Comparison of ENCODE assay signal across 32 cellular contexts in genomic region chr3:45194791-45195190, GRCh38. TPM values are rescaled to one million over a fixed set of nuclear protein-coding genes. Genes with fewer than 3 reads are reported as not detected.
"Had no signal": no experiment of that assay in that cellular context is flagged by ENCODE, and none has a peak within 500 bp of the region (broad histone marks: within the 10 kb centered on the region; RNA-seq: fewer than 3 reads in every experiment).

No MANE protein-coding gene starts in this region.

- H3K36me3 ChIP-seq: adrenal gland, ascending aorta, brain microvascular endothelial cell, breast epithelium, cardiac muscle cell had no signal

- ATAC-seq: activated naive CD4-positive, alpha-beta T cell treated with anti-CD3 and anti-CD28 coated beads, Interleukin-2, amount 50 U/mL, for 72 hours; activated naive CD8-positive, alpha-beta T cell treated with anti-CD3 and anti-CD28 coated beads, Interleukin-2, amount 50 U/mL, for 24 hours; activated T-cell treated with anti-CD3 and anti-CD28 coated beads, Interleukin-2, amount 50 U/mL, for 4 hours; activated T-cell treated with anti-CD3 and anti-CD28 coated beads, Interleukin-2, amount 50 U/mL, for 72 hours; activated T-helper 17 cell treated with anti-CD3 and anti-CD28 coated beads, Interleukin-2, amount 50 U/mL, for 72 hours; body of pancreas had no signal

- H3K27ac ChIP-seq: adrenal gland, ascending aorta, body of pancreas, brain microvascular endothelial cell, breast epithelium, cardiac muscle cell had no signal

- H3K9me3 ChIP-seq: adrenal gland, ascending aorta, body of pancreas, breast epithelium had no signal

- H3K4me3 ChIP-seq: adrenal gland, ascending aorta, body of pancreas, breast epithelium, cardiac muscle cell had no signal

- DNase-seq: activated effector memory CD4-positive, alpha-beta T cell treated with anti-CD3 and anti-CD28 coated beads, Interleukin-2, amount 50 U/mL, for 16 hours; activated effector memory CD4-positive, alpha-beta T cell treated with Interleukin-2 at 50 U/mL for 16 hours; activated gamma-delta T cell; activated gamma-delta T cell treated with Interleukin-2 at 50 U/mL for 16 hours; activated naive CD4-positive, alpha-beta T cell; activated naive CD4-positive, alpha-beta T cell treated with anti-CD3 and anti-CD28 coated beads for 36 hours; activated naive CD4-positive, alpha-beta T cell treated with anti-CD3 and anti-CD28 coated beads, Interleukin-2, amount 10 ng/mL, durations not matched to agents 7 days and 5 days; activated naive CD4-positive, alpha-beta T cell treated with anti-CD3 and anti-CD28 coated beads, Interleukin-2, amount 50 U/mL, for 16 hours; activated naive CD4-positive, alpha-beta T cell treated with Interleukin-2 at 50 U/mL for 16 hours; activated naive CD8-positive, alpha-beta T cell treated with anti-CD3 and anti-CD28 coated beads for 36 hours; activated naive CD8-positive, alpha-beta T cell treated with anti-CD3 and anti-CD28 coated beads, Interleukin-2, amount 10 ng/mL, durations not matched to agents 7 days and 5 days; activated naive CD8-positive, alpha-beta T cell treated with anti-CD3 and anti-CD28 coated beads, Interleukin-2, amount 50 U/mL, for 24 hours; activated T-cell treated with anti-CD3 and anti-CD28 coated beads for 4 hours; activated T-cell treated with anti-CD3 and anti-CD28 coated beads, Interleukin-2, amount 50 U/mL, for 1 hour; activated T-cell treated with anti-CD3 and anti-CD28 coated beads, Interleukin-2, amount 50 U/mL, for 24 hours; activated T-cell treated with anti-CD3 and anti-CD28 coated beads, Interleukin-2, amount 50 U/mL, for 4 hours; activated T-cell treated with anti-CD3 and anti-CD28 coated beads, Interleukin-2, amount 50 U/mL, for 48 hours; activated T-cell treated with anti-CD3 and anti-CD28 coated beads, Interleukin-2, amount 50 U/mL, for 72 hours; adrenal gland; amniotic stem cell; amygdala; anterior cingulate cortex; aorta; body of pancreas; brain microvascular endothelial cell; central memory CD4-positive, alpha-beta T cell; cerebellar nuclear complex had no signal

- H3K4me1 ChIP-seq: adrenal gland, breast epithelium had no signal

- H3K27me3 ChIP-seq: adrenal gland, ascending aorta, body of pancreas, brain microvascular endothelial cell, breast epithelium, cardiac muscle cell had no signal

RNA-seq across cellular contexts. Expression of gene TMEM158, which starts 31.3 kb away (rescaled TPM):
- total RNA-seq: activated naive CD4-positive, alpha-beta T cell treated with anti-CD3 and anti-CD28 coated beads for 36 hours; activated naive CD4-positive, alpha-beta T cell treated with anti-CD3 and anti-CD28 coated beads, Interleukin-2, amount 50 U/mL, for 72 hours; activated naive CD8-positive, alpha-beta T cell treated with anti-CD3 and anti-CD28 coated beads, Interleukin-2, amount 10 ng/mL, durations not matched to agents 7 days and 5 days; activated T-cell treated with anti-CD3 and anti-CD28 coated beads, Interleukin-2, amount 50 U/mL, for 72 hours; activated T-helper 17 cell treated with anti-CD3 and anti-CD28 coated beads, Interleukin-2, amount 50 U/mL, for 72 hours; ascending aorta had no signal

RNA-seq across cellular contexts. Expression of gene CDCP1, which starts 48.6 kb away (rescaled TPM):
- polyA plus RNA-seq: cardiac muscle cell had no signal
